Comparison of ENCODE assay signal across 28 cellular contexts in the genomic region with DNA sequence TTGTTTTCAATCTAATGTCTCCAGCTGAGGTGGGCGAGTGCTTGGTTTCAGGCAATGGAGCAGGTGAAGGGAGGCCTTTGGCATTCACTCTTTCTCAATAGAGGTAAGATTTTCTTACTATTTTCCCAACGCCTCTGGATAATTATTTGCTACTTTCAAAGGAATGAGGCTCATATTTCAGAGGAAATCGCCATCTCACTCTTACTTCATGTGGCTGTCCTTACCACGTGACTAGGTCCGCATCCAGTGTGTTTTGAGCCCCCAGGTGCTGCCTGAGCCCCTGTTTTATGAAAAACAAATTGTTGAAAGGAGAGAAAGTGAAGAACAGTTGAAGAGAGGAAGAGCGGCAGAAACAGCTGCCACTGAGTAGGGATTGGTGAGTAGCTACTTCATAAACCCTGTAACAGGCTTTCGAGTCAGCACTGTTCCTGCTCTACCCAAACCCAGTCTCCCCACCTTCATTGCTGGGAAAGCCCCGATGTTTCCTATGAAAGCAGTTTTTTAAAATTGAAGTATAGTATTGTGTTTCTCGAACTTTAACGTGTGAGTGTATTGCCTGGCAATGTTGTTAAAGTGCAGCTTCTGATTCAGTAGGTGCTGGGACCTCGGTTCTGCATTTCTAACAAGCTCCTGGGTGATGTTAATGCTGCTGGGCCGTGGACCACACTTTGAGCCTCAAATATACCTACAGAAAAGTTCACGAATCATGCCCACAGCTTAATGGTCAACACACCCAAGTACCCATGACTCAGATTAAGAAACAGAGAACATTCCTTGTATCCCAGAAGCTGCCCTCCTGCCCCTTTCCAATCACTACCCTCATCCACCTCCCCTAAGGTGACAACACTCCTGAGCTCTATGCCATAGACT. TPM values are rescaled to one million over a fixed set of nuclear protein-coding genes. Genes with fewer than 3 reads are reported as not detected.
DNase-seq lines count a peak whose midpoint lies in the region; ATAC-seq lines count a peak whose summit lies in the region.
"Had no signal": no experiment of that assay in that cellular context is flagged by ENCODE, and none has a peak within 500 bp of the region (broad histone marks: within the 10 kb centered on the region; RNA-seq: fewer than 3 reads in every experiment).

No MANE protein-coding gene starts in this region.

- H3K9me3 Mint-ChIP-seq in T-helper 2 cell treated with Interferon-gamma antibody and Interleukin-4, amounts not matched to agents 5 μg/mL and 100 μg/mL, for 36 hours: no peaks in the 10 kb centered on the region
- H3K9me3 Mint-ChIP-seq: immature natural killer cell had no signal

- H3K4me1 Mint-ChIP-seq in T-helper 2 cell treated with Interferon-gamma antibody and Interleukin-4, amounts not matched to agents 5 μg/mL and 100 μg/mL, for 36 hours (ENCODE audit: low read depth): peaks cover under 1% of the 10 kb centered on the region
- H3K4me1 Mint-ChIP-seq: endodermal cell had no signal

- peaks cover 4% of the 10 kb centered on the region for H3K4me1 ChIP-seq in right cardiac atrium (ENCODE audit: control insufficient read depth, insufficient read depth, low read length)
- H3K4me1 ChIP-seq: esophagus squamous epithelium, tibial nerve had no signal

- no peaks in the 10 kb centered on the region for H3K27me3 ChIP-seq in right cardiac atrium (ENCODE audit: control insufficient read depth, insufficient read depth)
- H3K27me3 ChIP-seq: esophagus squamous epithelium, MG63, tibial nerve had no signal

- DNase-seq in T-helper 2 cell treated with Interferon-gamma antibody and Interleukin-4, amounts not matched to agents 5 μg/mL and 100 μg/mL, for 36 hours (ENCODE audit: low spot score): peak; percentile 6
- DNase-seq in T-helper 2 cell: no peak
- peak; percentile 14 for DNase-seq in cardiac septum (ENCODE audit: low spot score)
- DNase-seq in right cardiac atrium: no peak
- peak; percentile 49 for DNase-seq in left kidney (ENCODE audit: low read depth, low spot score)
- no peak for DNase-seq in iPS-NIHi7 (ENCODE audit: extremely low spot score)
- DNase-seq in hippocampal formation (lab: John Stamatoyannopoulos, UW): no peak
- DNase-seq: 8988T; activated CD4-positive, CD25-positive, alpha-beta regulatory T cell treated with anti-CD3 and anti-CD28 coated beads, Interleukin-2, amount 50 U/mL, for 72 hours; activated CD8-positive, alpha-beta memory T cell treated with anti-CD3 and anti-CD28 coated beads, Interleukin-2, amount 10 ng/mL, durations not matched to agents 7 days and 5 days; anterior cingulate cortex; caudate nucleus; CD4-positive, CD25-positive, alpha-beta regulatory T cell; endodermal cell; esophagus squamous epithelium; immature natural killer cell; KBM-7; left ventricle myocardium superior; MG63; naive thymus-derived CD4-positive, alpha-beta T cell; NCI-H1436 treated with DMSO at 0.1 percent for 48 hours; NCI-H524; NK-92 treated with Interleukin-12 subunit alpha and Interleukin-12 subunit beta, amount 100 ng/mL, for 24 hours; SHP77 treated with DMSO at 0.1 percent for 48 hours; stomach; SW 1271 had no signal

- no peaks in the 10 kb centered on the region for H3K9me3 ChIP-seq in right cardiac atrium (ENCODE audit: control insufficient read depth, low read length)
- H3K9me3 ChIP-seq: esophagus squamous epithelium, MG63, stomach, tibial nerve had no signal

- no peak overlapping the region for H3K27ac ChIP-seq in right cardiac atrium (ENCODE audit: low read length)
- H3K27ac ChIP-seq: esophagus squamous epithelium, stomach, tibial nerve had no signal

- no peak for ATAC-seq in right cardiac atrium
- no peak for ATAC-seq in GM19351 (IDR thresholded peaks at IDR 0.05; ENCODE audit: unreplicated experiment)
- ATAC-seq: activated CD8-positive, alpha-beta memory T cell treated with anti-CD3 and anti-CD28 coated beads, Interleukin-2, amount 10 ng/mL, durations not matched to agents 7 days and 5 days; left ventricle myocardium superior; naive thymus-derived CD4-positive, alpha-beta T cell had no signal

- H3K36me3 Mint-ChIP-seq in T-helper 2 cell treated with Interferon-gamma antibody and Interleukin-4, amounts not matched to agents 5 μg/mL and 100 μg/mL, for 36 hours (ENCODE audit: low read depth): no peaks in the 10 kb centered on the region
- H3K36me3 Mint-ChIP-seq: activated CD8-positive, alpha-beta memory T cell treated with anti-CD3 and anti-CD28 coated beads, Interleukin-2, amount 10 ng/mL, durations not matched to agents 7 days and 5 days; immature natural killer cell had no signal

- H3K27ac Mint-ChIP-seq in T-helper 2 cell treated with Interferon-gamma antibody and Interleukin-4, amounts not matched to agents 5 μg/mL and 100 μg/mL, for 36 hours: no peak overlapping the region
- H3K27ac Mint-ChIP-seq: activated CD8-positive, alpha-beta memory T cell treated with anti-CD3 and anti-CD28 coated beads, Interleukin-2, amount 10 ng/mL, durations not matched to agents 7 days and 5 days; endodermal cell; immature natural killer cell had no signal

- no peaks in the 10 kb centered on the region for H3K27me3 Mint-ChIP-seq in T-helper 2 cell treated with Interferon-gamma antibody and Interleukin-4, amounts not matched to agents 5 μg/mL and 100 μg/mL, for 36 hours (ENCODE audit: low read depth)

- H3K4me3 Mint-ChIP-seq in T-helper 2 cell treated with Interferon-gamma antibody and Interleukin-4, amounts not matched to agents 5 μg/mL and 100 μg/mL, for 36 hours: no peak overlapping the region
- H3K4me3 Mint-ChIP-seq: activated CD8-positive, alpha-beta memory T cell treated with anti-CD3 and anti-CD28 coated beads, Interleukin-2, amount 10 ng/mL, durations not matched to agents 7 days and 5 days; endodermal cell; immature natural killer cell; naive thymus-derived CD4-positive, alpha-beta T cell had no signal

- no peak overlapping the region for H3K4me3 ChIP-seq in right cardiac atrium (ENCODE audit: low read length)
- H3K4me3 ChIP-seq: esophagus squamous epithelium, MG63, stomach, tibial nerve had no signal

- 86% methylated on average over 13 of the region's 13 CpGs for WGBS in right cardiac atrium

- intact Hi-C loops in cardiac septum (cut with DNase I): no loop called here
- intact Hi-C loops in right cardiac atrium (cut with DNase I): no loop called here

RNA-seq across cellular contexts. Expression of a gene that starts 39.6 kb away (rescaled TPM):
- total RNA-seq in cardiac septum (6.9 TPM), right cardiac atrium (10 to 100 TPM in 2 of 4 donors, 1 to 10 TPM in 2; 6.6 to 10.9 (median 9.9) TPM)
- polyA plus RNA-seq in right cardiac atrium: 10.7 TPM

RNA-seq across cellular contexts. Expression of a gene that starts 41.1 kb away (rescaled TPM):
- total RNA-seq in cardiac septum: 35.7 TPM
- 10 to 100 TPM; 28.4 to 42.6 (median 38.7) TPM for total RNA-seq in right cardiac atrium
- polyA plus RNA-seq in right cardiac atrium: 6.5 TPM

Comparison
In these comparisons a context has a peak if more than half of its experiments do, and no peak if none do; other contexts are left out.
1. DNase-seq: peak in T-helper 2 cell treated with Interferon-gamma antibody and Interleukin-4, amounts not matched to agents 5 μg/mL and 100 μg/mL, for 36 hours (single experiment), cardiac septum (single experiment) and left kidney (single experiment); none in T-helper 2 cell (0 of 5), right cardiac atrium (0 of 3), iPS-NIHi7 (single experiment) and hippocampal formation (0 of 2).